In genomic region chr5:113204525-113205161, GRCh38 we compare ENCODE assay signal across 12 cellular contexts.
A peak's percentile ranks its signal among the peaks of the same experiment; 100 is the strongest.
DNase-seq lines count a peak whose midpoint lies in the region; ATAC-seq and TF ChIP-seq lines count a peak whose summit lies in the region.
"Had no signal": no experiment of that assay in that cellular context is flagged by ENCODE, and none has a peak within 500 bp of the region (broad histone marks: within the 10 kb centered on the region; RNA-seq: fewer than 3 reads in every experiment).

No MANE protein-coding gene starts in this region.

- ATAC-seq in lower lobe of right lung = no peak
- ATAC-seq in activated CD8-positive, alpha-beta T cell treated with anti-CD3 and anti-CD28 coated beads, Interleukin-2, amount 10 ng/mL, durations not matched to agents 7 days and 5 days = no peak
- ATAC-seq: activated CD4-positive, alpha-beta T cell treated with anti-CD3 and anti-CD28 coated beads for 36 hours; stimulated activated naive B cell treated with anti-CD40 and anti-IgM and Interleukin-4, amounts not matched to agents 10 μg/mL and 1 μg/mL and 100 μg/mL, for 72 hours had no signal

- H3K4me3 Mint-ChIP-seq in activated CD8-positive, alpha-beta T cell treated with anti-CD3 and anti-CD28 coated beads, Interleukin-2, amount 10 ng/mL, durations not matched to agents 7 days and 5 days = no peak overlapping the region
- H3K4me3 Mint-ChIP-seq: activated CD4-positive, alpha-beta T cell treated with anti-CD3 and anti-CD28 coated beads for 36 hours; H9; stimulated activated naive B cell treated with anti-CD40 and anti-IgM and Interleukin-4, amounts not matched to agents 10 μg/mL and 1 μg/mL and 100 μg/mL, for 72 hours had no signal

- no peaks in the 10 kb centered on the region for H3K4me1 Mint-ChIP-seq in activated CD8-positive, alpha-beta T cell treated with anti-CD3 and anti-CD28 coated beads, Interleukin-2, amount 10 ng/mL, durations not matched to agents 7 days and 5 days (ENCODE audit: low read depth)
- H3K4me1 Mint-ChIP-seq: activated CD4-positive, alpha-beta T cell treated with anti-CD3 and anti-CD28 coated beads for 36 hours; stimulated activated naive B cell treated with anti-CD40 and anti-IgM and Interleukin-4, amounts not matched to agents 10 μg/mL and 1 μg/mL and 100 μg/mL, for 72 hours had no signal

- H3K27ac Mint-ChIP-seq in activated CD8-positive, alpha-beta T cell treated with anti-CD3 and anti-CD28 coated beads, Interleukin-2, amount 10 ng/mL, durations not matched to agents 7 days and 5 days = no peak overlapping the region
- H3K27ac Mint-ChIP-seq: activated CD4-positive, alpha-beta T cell treated with anti-CD3 and anti-CD28 coated beads for 36 hours; stimulated activated naive B cell treated with anti-CD40 and anti-IgM and Interleukin-4, amounts not matched to agents 10 μg/mL and 1 μg/mL and 100 μg/mL, for 72 hours had no signal

- DNase-seq in Daoy (ENCODE audit: low read depth) (peak; percentile 49), SK-N-DZ (ENCODE audit: low spot score) (peak; percentile 68), fibroblast of pulmonary artery (ENCODE audit: low read depth) (peak; percentile 84), mucosa of gallbladder (ENCODE audit: low spot score) (peak; percentile 43), lower lobe of right lung (no peak), NCI-H2227 (lab: John Stamatoyannopoulos, UW; ENCODE audit: unreplicated experiment) (no peak)
- no peak for DNase-seq in activated CD8-positive, alpha-beta memory T cell treated with anti-CD3 and anti-CD28 coated beads for 24 hours
- no peak for DNase-seq in activated CD8-positive, alpha-beta T cell treated with anti-CD3 and anti-CD28 coated beads, Interleukin-2, amount 10 ng/mL, durations not matched to agents 7 days and 5 days
- DNase-seq: activated CD4-positive, alpha-beta T cell treated with anti-CD3 and anti-CD28 coated beads for 36 hours; H9; NCI-H774; stimulated activated naive B cell treated with anti-CD40 and anti-IgM and Interleukin-4, amounts not matched to agents 10 μg/mL and 1 μg/mL and 100 μg/mL, for 72 hours had no signal

- POLR2A ChIA-PET in activated CD8-positive, alpha-beta T cell treated with anti-CD3 and anti-CD28 coated beads, Interleukin-2, amount 10 ng/mL, durations not matched to agents 7 days and 5 days (lab: Charles Lee) = no interaction called here

- CTCF ChIA-PET in activated CD8-positive, alpha-beta T cell treated with anti-CD3 and anti-CD28 coated beads, Interleukin-2, amount 10 ng/mL, durations not matched to agents 7 days and 5 days (lab: Charles Lee) = no interaction called here

- no peak overlapping the region for H3K27ac ChIP-seq in lower lobe of right lung

- intact Hi-C loops in lower lobe of right lung (cut with DNase I) = no loop called here

- TF ChIP-seq CTCF in fibroblast of pulmonary artery (IDR thresholded peaks at IDR 0.05; ENCODE audit: low read length, missing control alignments) (no peak), lower lobe of right lung (IDR thresholded peaks at IDR 0.05) (no peak)

- H3K27me3 Mint-ChIP-seq in activated CD8-positive, alpha-beta T cell treated with anti-CD3 and anti-CD28 coated beads, Interleukin-2, amount 10 ng/mL, durations not matched to agents 7 days and 5 days (ENCODE audit: low read depth) = no peaks in the 10 kb centered on the region
- H3K27me3 Mint-ChIP-seq: activated CD4-positive, alpha-beta T cell treated with anti-CD3 and anti-CD28 coated beads for 36 hours had no signal

- H3K4me3 ChIP-seq in fibroblast of pulmonary artery (replicated peaks; ENCODE audit: low read depth, low read length) (no peak overlapping the region), lower lobe of right lung (no peak overlapping the region)

- no peaks in the 10 kb centered on the region for H3K36me3 ChIP-seq in lower lobe of right lung

- no peaks in the 10 kb centered on the region for H3K9me3 Mint-ChIP-seq in activated CD8-positive, alpha-beta T cell treated with anti-CD3 and anti-CD28 coated beads, Interleukin-2, amount 10 ng/mL, durations not matched to agents 7 days and 5 days (ENCODE audit: insufficient read depth)
- H3K9me3 Mint-ChIP-seq: H9; stimulated activated naive B cell treated with anti-CD40 and anti-IgM and Interleukin-4, amounts not matched to agents 10 μg/mL and 1 μg/mL and 100 μg/mL, for 72 hours had no signal

- no peaks in the 10 kb centered on the region for H3K36me3 Mint-ChIP-seq in activated CD8-positive, alpha-beta T cell treated with anti-CD3 and anti-CD28 coated beads, Interleukin-2, amount 10 ng/mL, durations not matched to agents 7 days and 5 days (ENCODE audit: low read depth)
- H3K36me3 Mint-ChIP-seq: stimulated activated naive B cell treated with anti-CD40 and anti-IgM and Interleukin-4, amounts not matched to agents 10 μg/mL and 1 μg/mL and 100 μg/mL, for 72 hours had no signal

- H3K27me3 ChIP-seq in lower lobe of right lung (ENCODE audit: low read depth) = no peaks in the 10 kb centered on the region

- no peaks in the 10 kb centered on the region for H3K9me3 ChIP-seq in lower lobe of right lung

- peaks cover 16% of the 10 kb centered on the region for H3K4me1 ChIP-seq in lower lobe of right lung

Comparison
In these comparisons a context has a peak if more than half of its experiments do, and no peak if none do; other contexts are left out.
1. DNase-seq: peak in Daoy (single experiment), SK-N-DZ (single experiment), fibroblast of pulmonary artery (single experiment) and mucosa of gallbladder (single experiment); none in activated CD8-positive, alpha-beta memory T cell treated with anti-CD3 and anti-CD28 coated beads for 24 hours (single experiment), lower lobe of right lung (single experiment), NCI-H2227 (single experiment) and activated CD8-positive, alpha-beta T cell treated with anti-CD3 and anti-CD28 coated beads, Interleukin-2, amount 10 ng/mL, durations not matched to agents 7 days and 5 days (single experiment).